27 cellular contexts compared by ENCODE assay signal in the genomic region with DNA sequence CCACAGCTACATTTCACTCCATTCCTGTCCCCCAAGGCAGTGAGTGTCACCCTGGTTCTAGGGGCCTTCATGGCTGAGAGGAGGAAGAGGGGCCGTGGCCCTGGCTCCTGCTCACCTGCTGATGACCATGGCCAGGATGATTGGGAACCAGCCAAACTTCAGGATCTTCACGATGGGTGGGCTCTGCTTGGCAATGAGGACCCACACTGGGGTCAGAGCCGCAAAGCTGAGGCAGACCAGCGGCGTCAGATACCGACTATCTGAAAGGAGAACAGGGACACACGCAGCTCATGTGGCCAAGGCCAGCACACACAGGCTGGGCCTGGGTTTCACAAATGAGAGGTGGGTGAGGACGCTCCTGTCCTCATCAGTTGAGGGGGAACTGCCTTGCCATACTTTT. TPM values are rescaled to one million over a fixed set of nuclear protein-coding genes. Genes with fewer than 3 reads are reported as not detected.
"Had no signal": no experiment of that assay in that cellular context is flagged by ENCODE, and none has a peak within 500 bp of the region (broad histone marks: within the 10 kb centered on the region; RNA-seq: fewer than 3 reads in every experiment).

No MANE protein-coding gene starts in this region.

- H3K27ac Mint-ChIP-seq: activated CD4-positive, alpha-beta memory T cell treated with anti-CD3 and anti-CD28 coated beads, Interleukin-2, amount 10 ng/mL, durations not matched to agents 7 days and 5 days; activated CD4-positive, alpha-beta T cell treated with anti-CD3 and anti-CD28 coated beads for 36 hours; activated CD4-positive, alpha-beta T cell treated with anti-CD3 and anti-CD28 coated beads, Interleukin-2, amount 10 ng/mL, durations not matched to agents 24 days and 14 days; activated naive CD4-positive, alpha-beta T cell treated with anti-CD3 and anti-CD28 coated beads for 36 hours; activated naive CD4-positive, alpha-beta T cell treated with anti-CD3 and anti-CD28 coated beads, Interleukin-2, amount 50 U/mL, for 24 hours; activated naive CD8-positive, alpha-beta T cell treated with anti-CD3 and anti-CD28 coated beads for 36 hours; activated naive CD8-positive, alpha-beta T cell treated with anti-CD3 and anti-CD28 coated beads, Interleukin-2, amount 50 U/mL, for 24 hours; activated T-cell treated with anti-CD3 and anti-CD28 coated beads, Interleukin-2, amount 50 U/mL, for 24 hours; activated T-cell treated with anti-CD3 and anti-CD28 coated beads, Interleukin-2, amount 50 U/mL, for 72 hours had no signal

- ATAC-seq: activated CD4-positive, alpha-beta T cell treated with anti-CD3 and anti-CD28 coated beads for 36 hours; activated naive CD8-positive, alpha-beta T cell treated with anti-CD3 and anti-CD28 coated beads, Interleukin-2, amount 50 U/mL, for 24 hours; activated T-cell treated with anti-CD3 and anti-CD28 coated beads, Interleukin-2, amount 50 U/mL, for 72 hours; body of pancreas; effector memory CD8-positive, alpha-beta T cell; foreskin keratinocyte had no signal

- DNase-seq: activated CD4-positive, alpha-beta memory T cell treated with anti-CD3 and anti-CD28 coated beads, Interleukin-2, amount 10 ng/mL, durations not matched to agents 7 days and 5 days; activated CD4-positive, alpha-beta T cell treated with anti-CD3 and anti-CD28 coated beads for 36 hours; activated CD4-positive, alpha-beta T cell treated with anti-CD3 and anti-CD28 coated beads, Interleukin-2, amount 10 ng/mL, durations not matched to agents 24 days and 14 days; activated CD4-positive, CD25-positive, alpha-beta regulatory T cell; activated CD4-positive, CD25-positive, alpha-beta regulatory T cell treated with anti-CD3 and anti-CD28 coated beads, Interleukin-2, amount 50 U/mL, for 72 hours; activated effector memory CD4-positive, alpha-beta T cell treated with anti-CD3 and anti-CD28 coated beads, Interleukin-2, amount 50 U/mL, for 16 hours; activated naive CD4-positive, alpha-beta T cell treated with anti-CD3 and anti-CD28 coated beads for 36 hours; activated naive CD8-positive, alpha-beta T cell treated with anti-CD3 and anti-CD28 coated beads for 36 hours; activated naive CD8-positive, alpha-beta T cell treated with anti-CD3 and anti-CD28 coated beads, Interleukin-2, amount 50 U/mL, for 24 hours; activated T-cell treated with anti-CD3 and anti-CD28 coated beads for 4 hours; activated T-cell treated with anti-CD3 and anti-CD28 coated beads, Interleukin-2, amount 50 U/mL, for 24 hours; activated T-cell treated with anti-CD3 and anti-CD28 coated beads, Interleukin-2, amount 50 U/mL, for 72 hours; amygdala; aorta; body of pancreas; caudate nucleus; cortex of kidney; dermis blood vessel endothelial cell; effector CD4-positive, alpha-beta T cell; effector memory CD8-positive, alpha-beta T cell; erythroblast; foreskin keratinocyte; T-helper 2 cell had no signal

- H3K9me3 ChIP-seq: adrenal gland, body of pancreas, esophagus muscularis mucosa had no signal

- H3K4me1 Mint-ChIP-seq: activated CD4-positive, alpha-beta memory T cell treated with anti-CD3 and anti-CD28 coated beads, Interleukin-2, amount 10 ng/mL, durations not matched to agents 7 days and 5 days; activated CD4-positive, alpha-beta T cell treated with anti-CD3 and anti-CD28 coated beads for 36 hours; activated CD4-positive, alpha-beta T cell treated with anti-CD3 and anti-CD28 coated beads, Interleukin-2, amount 10 ng/mL, durations not matched to agents 24 days and 14 days; activated naive CD4-positive, alpha-beta T cell treated with anti-CD3 and anti-CD28 coated beads, Interleukin-2, amount 50 U/mL, for 24 hours; activated naive CD8-positive, alpha-beta T cell treated with anti-CD3 and anti-CD28 coated beads for 36 hours; activated naive CD8-positive, alpha-beta T cell treated with anti-CD3 and anti-CD28 coated beads, Interleukin-2, amount 50 U/mL, for 24 hours had no signal

- H3K4me3 Mint-ChIP-seq: activated CD4-positive, alpha-beta memory T cell treated with anti-CD3 and anti-CD28 coated beads, Interleukin-2, amount 10 ng/mL, durations not matched to agents 7 days and 5 days; activated CD4-positive, alpha-beta T cell treated with anti-CD3 and anti-CD28 coated beads for 36 hours; activated CD4-positive, alpha-beta T cell treated with anti-CD3 and anti-CD28 coated beads, Interleukin-2, amount 10 ng/mL, durations not matched to agents 24 days and 14 days; activated naive CD4-positive, alpha-beta T cell treated with anti-CD3 and anti-CD28 coated beads for 36 hours; activated naive CD4-positive, alpha-beta T cell treated with anti-CD3 and anti-CD28 coated beads, Interleukin-2, amount 50 U/mL, for 24 hours; activated naive CD8-positive, alpha-beta T cell treated with anti-CD3 and anti-CD28 coated beads for 36 hours; activated naive CD8-positive, alpha-beta T cell treated with anti-CD3 and anti-CD28 coated beads, Interleukin-2, amount 50 U/mL, for 24 hours; activated T-cell treated with anti-CD3 and anti-CD28 coated beads, Interleukin-2, amount 50 U/mL, for 24 hours; activated T-cell treated with anti-CD3 and anti-CD28 coated beads, Interleukin-2, amount 50 U/mL, for 72 hours; effector memory CD8-positive, alpha-beta T cell had no signal

- H3K36me3 ChIP-seq: adrenal gland had no signal

- H3K27me3 Mint-ChIP-seq: activated CD4-positive, alpha-beta memory T cell treated with anti-CD3 and anti-CD28 coated beads, Interleukin-2, amount 10 ng/mL, durations not matched to agents 7 days and 5 days; activated CD4-positive, alpha-beta T cell treated with anti-CD3 and anti-CD28 coated beads for 36 hours; activated CD4-positive, alpha-beta T cell treated with anti-CD3 and anti-CD28 coated beads, Interleukin-2, amount 10 ng/mL, durations not matched to agents 24 days and 14 days; activated naive CD4-positive, alpha-beta T cell treated with anti-CD3 and anti-CD28 coated beads, Interleukin-2, amount 50 U/mL, for 24 hours; activated naive CD8-positive, alpha-beta T cell treated with anti-CD3 and anti-CD28 coated beads for 36 hours; activated naive CD8-positive, alpha-beta T cell treated with anti-CD3 and anti-CD28 coated beads, Interleukin-2, amount 50 U/mL, for 24 hours; activated T-cell treated with anti-CD3 and anti-CD28 coated beads, Interleukin-2, amount 50 U/mL, for 24 hours; effector memory CD8-positive, alpha-beta T cell had no signal

- H3K9me3 Mint-ChIP-seq: activated CD4-positive, alpha-beta memory T cell treated with anti-CD3 and anti-CD28 coated beads, Interleukin-2, amount 10 ng/mL, durations not matched to agents 7 days and 5 days; activated CD4-positive, alpha-beta T cell treated with anti-CD3 and anti-CD28 coated beads, Interleukin-2, amount 10 ng/mL, durations not matched to agents 24 days and 14 days; activated naive CD4-positive, alpha-beta T cell treated with anti-CD3 and anti-CD28 coated beads for 36 hours; activated naive CD4-positive, alpha-beta T cell treated with anti-CD3 and anti-CD28 coated beads, Interleukin-2, amount 50 U/mL, for 24 hours; activated naive CD8-positive, alpha-beta T cell treated with anti-CD3 and anti-CD28 coated beads for 36 hours; activated naive CD8-positive, alpha-beta T cell treated with anti-CD3 and anti-CD28 coated beads, Interleukin-2, amount 50 U/mL, for 24 hours; activated T-cell treated with anti-CD3 and anti-CD28 coated beads, Interleukin-2, amount 50 U/mL, for 24 hours; activated T-cell treated with anti-CD3 and anti-CD28 coated beads, Interleukin-2, amount 50 U/mL, for 72 hours; effector memory CD8-positive, alpha-beta T cell had no signal

- H3K4me1 ChIP-seq: adrenal gland, body of pancreas, foreskin keratinocyte had no signal

- H3K27me3 ChIP-seq: adrenal gland, body of pancreas, esophagus muscularis mucosa, foreskin keratinocyte had no signal

- H3K4me3 ChIP-seq: adrenal gland, body of pancreas, esophagus muscularis mucosa had no signal

- H3K27ac ChIP-seq: adrenal gland, body of pancreas, esophagus muscularis mucosa, foreskin keratinocyte had no signal

RNA-seq across cellular contexts. Expression of a gene that starts 47.6 kb away (rescaled TPM):
- total RNA-seq: activated CD4-positive, alpha-beta memory T cell treated with anti-CD3 and anti-CD28 coated beads, Interleukin-2, amount 10 ng/mL, durations not matched to agents 7 days and 5 days; activated CD4-positive, alpha-beta T cell treated with anti-CD3 and anti-CD28 coated beads for 36 hours; activated CD4-positive, alpha-beta T cell treated with anti-CD3 and anti-CD28 coated beads, Interleukin-2, amount 10 ng/mL, durations not matched to agents 24 days and 14 days; activated naive CD4-positive, alpha-beta T cell treated with anti-CD3 and anti-CD28 coated beads for 36 hours; activated naive CD8-positive, alpha-beta T cell treated with anti-CD3 and anti-CD28 coated beads for 36 hours; activated T-cell treated with anti-CD3 and anti-CD28 coated beads, Interleukin-2, amount 50 U/mL, for 72 hours; dermis blood vessel endothelial cell; foreskin keratinocyte; T-helper 1 cell treated with Interleukin-12 subunit alpha and Interleukin-12 subunit beta and Interleukin-4 antibody, amounts not matched to agents 30 ng/mL and 1 ng/mL, for 36 hours had no signal
